ENCODE assay signal across 26 cellular contexts in genomic region chr7:127571741-127572505, GRCh38. TPM values are rescaled to one million over a fixed set of nuclear protein-coding genes. Genes with fewer than 3 reads are reported as not detected.
"Had no signal": no experiment of that assay in that cellular context is flagged by ENCODE, and none has a peak within 500 bp of the region (broad histone marks: within the 10 kb centered on the region; RNA-seq: fewer than 3 reads in every experiment).

No MANE protein-coding gene starts in this region.

- H3K27ac ChIP-seq: brain microvascular endothelial cell, neural progenitor cell, prostate gland, right atrium auricular region, thyroid gland had no signal

- ATAC-seq: WTC11 had no signal

- H2AFZ ChIP-seq: neural progenitor cell had no signal

- H3K4me3 ChIP-seq: neural progenitor cell, prostate gland, right atrium auricular region, thyroid gland had no signal

- H3K9ac ChIP-seq: neural progenitor cell had no signal

- H3K36me3 ChIP-seq: brain microvascular endothelial cell, neural progenitor cell, prostate gland, right atrium auricular region had no signal

- H3K27me3 ChIP-seq: brain microvascular endothelial cell, neural progenitor cell, right atrium auricular region, thyroid gland had no signal

- H3K4me2 ChIP-seq: neural progenitor cell had no signal

- H3K4me1 ChIP-seq: neural progenitor cell, prostate gland, right atrium auricular region, thyroid gland had no signal

- DNase-seq: activated CD8-positive, alpha-beta memory T cell treated with anti-CD3 and anti-CD28 coated beads for 24 hours; activated CD8-positive, alpha-beta memory T cell treated with anti-CD3 and anti-CD28 coated beads, Interleukin-2, amount 50 U/mL, for 4 hours; activated effector memory CD4-positive, alpha-beta T cell treated with Interleukin-2 at 50 U/mL for 16 hours; activated naive CD4-positive, alpha-beta T cell treated with anti-CD3 and anti-CD28 coated beads for 36 hours; activated naive CD8-positive, alpha-beta T cell treated with anti-CD3 and anti-CD28 coated beads, Interleukin-2, amount 10 ng/mL, durations not matched to agents 7 days and 5 days; activated T-cell treated with anti-CD3 and anti-CD28 coated beads, Interleukin-2, amount 50 U/mL, for 48 hours; amygdala; brain microvascular endothelial cell; central memory CD4-positive, alpha-beta T cell; dermis blood vessel endothelial cell; effector CD8-positive, alpha-beta T cell; hippocampal formation; stimulated activated CD4-positive, alpha-beta T cell treated with anti-CD3 and anti-CD28 coated beads, Interleukin-12 subunit alpha, Interleukin-12 subunit beta, amount 100 ng/mL, for 4 hours; stimulated activated CD4-positive, alpha-beta T cell treated with anti-CD3 and anti-CD28 coated beads, Interleukin-4, amount 100 ng/mL, for 4 hours; substantia nigra; T-helper 1 cell; thyroid gland had no signal

- H3K9me3 ChIP-seq: prostate gland, right atrium auricular region, thyroid gland had no signal

RNA-seq across cellular contexts. Expression of gene FSCN3, which starts 21.6 kb away (rescaled TPM):
- polyA plus RNA-seq: liver had no signal

RNA-seq across cellular contexts. Expression of gene PAX4, which starts 46.0 kb away (rescaled TPM):
- total RNA-seq: activated naive CD4-positive, alpha-beta T cell treated with anti-CD3 and anti-CD28 coated beads for 36 hours; activated naive CD8-positive, alpha-beta T cell treated with anti-CD3 and anti-CD28 coated beads, Interleukin-2, amount 10 ng/mL, durations not matched to agents 7 days and 5 days; dermis blood vessel endothelial cell; frontal cortex; liver; osteocyte; prostate gland; right atrium auricular region; thyroid gland; urinary bladder; WTC11 had no signal
- polyA plus RNA-seq: esophagus, liver, urinary bladder had no signal
